ENCODE assay signal across 19 cellular contexts in the genomic region with DNA sequence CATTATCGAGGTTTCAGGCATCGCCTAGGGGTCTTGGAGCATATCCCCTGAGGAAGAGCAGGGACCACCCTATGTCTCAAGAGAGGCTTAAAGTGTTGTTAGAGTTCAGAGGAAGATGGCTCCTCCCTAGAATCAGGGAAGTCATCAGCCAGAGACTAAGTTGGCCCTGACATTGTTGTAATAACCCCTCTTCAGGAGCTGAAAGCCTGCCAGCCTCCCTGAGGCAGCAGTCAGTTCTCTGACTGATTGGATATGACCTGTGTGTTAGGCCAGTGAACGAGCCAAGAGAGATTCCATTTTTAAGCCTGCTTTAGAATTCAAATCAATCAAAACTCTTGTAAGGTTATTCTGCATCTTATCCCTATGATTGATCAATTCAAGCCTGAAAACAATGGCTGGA. TPM values are rescaled to one million over a fixed set of nuclear protein-coding genes. Genes with fewer than 3 reads are reported as not detected.
"Had no signal": no experiment of that assay in that cellular context is flagged by ENCODE, and none has a peak within 500 bp of the region (broad histone marks: within the 10 kb centered on the region; RNA-seq: fewer than 3 reads in every experiment).

No MANE protein-coding gene starts in this region.

- H3K27ac ChIP-seq: gastroesophageal sphincter, heart right ventricle, tibial artery, uterus had no signal

- H3K36me3 ChIP-seq: gastroesophageal sphincter, heart right ventricle, tibial artery, uterus had no signal

- DNase-seq: activated CD4-positive, alpha-beta T cell treated with anti-CD3 and anti-CD28 coated beads, Interleukin-2, amount 10 ng/mL, durations not matched to agents 7 days and 5 days; activated CD8-positive, alpha-beta memory T cell treated with anti-CD3 and anti-CD28 coated beads, Interleukin-2, amount 50 U/mL, for 4 hours; activated naive CD4-positive, alpha-beta T cell treated with anti-CD3 and anti-CD28 coated beads, Interleukin-2, amount 10 ng/mL, durations not matched to agents 7 days and 5 days; activated naive CD8-positive, alpha-beta T cell treated with anti-CD3 and anti-CD28 coated beads, Interleukin-2, amount 50 U/mL, for 24 hours; activated T-cell treated with anti-CD3 and anti-CD28 coated beads, Interleukin-2, amount 50 U/mL, for 4 hours; aorta; cerebellar nuclear complex; cortex of kidney; heart right ventricle; kidney glomerular epithelial cell; mesenchymal stem cell; naive thymus-derived CD8-positive, alpha-beta T cell; nucleus accumbens; stimulated activated CD8-positive, alpha-beta memory T cell treated with anti-CD3 and anti-CD28 coated beads, Interleukin-4, amount 100 ng/mL, for 48 hours; stimulated activated naive CD4-positive, alpha-beta T cell; tibial artery; uterus had no signal

- H3K4me3 ChIP-seq: gastroesophageal sphincter, heart right ventricle, tibial artery, uterus had no signal

- ATAC-seq: activated naive CD8-positive, alpha-beta T cell treated with anti-CD3 and anti-CD28 coated beads, Interleukin-2, amount 50 U/mL, for 24 hours; activated T-cell treated with anti-CD3 and anti-CD28 coated beads, Interleukin-2, amount 50 U/mL, for 4 hours; gastroesophageal sphincter; naive thymus-derived CD8-positive, alpha-beta T cell had no signal

- H3K9me3 ChIP-seq: gastroesophageal sphincter, tibial artery, uterus had no signal

- H3K4me1 ChIP-seq: gastroesophageal sphincter, heart right ventricle, tibial artery, uterus had no signal

- H3K27me3 ChIP-seq: gastroesophageal sphincter, heart right ventricle, tibial artery, uterus had no signal

RNA-seq across cellular contexts. Expression of gene ARHGAP28, which starts 34.9 kb away (rescaled TPM):
- total RNA-seq: activated CD4-positive, alpha-beta T cell treated with anti-CD3 and anti-CD28 coated beads, Interleukin-2, amount 10 ng/mL, durations not matched to agents 7 days and 5 days; activated T-cell treated with anti-CD3 and anti-CD28 coated beads, Interleukin-2, amount 50 U/mL, for 4 hours; naive thymus-derived CD8-positive, alpha-beta T cell; T-helper 2 cell treated with Interferon-gamma antibody and Interleukin-4, amounts not matched to agents 100 ng/mL and 5 ng/mL, for 36 hours had no signal
- polyA plus RNA-seq: naive thymus-derived CD8-positive, alpha-beta T cell had no signal
